Comparison of ENCODE assay signal across 8 cellular contexts in genomic region chr16:68005786-68006286, GRCh38. TPM values are rescaled to one million over a fixed set of nuclear protein-coding genes. Genes with fewer than 3 reads are reported as not detected.
DNase-seq lines count a peak whose midpoint lies in the region; TF ChIP-seq lines count a peak whose summit lies in the region.

No MANE protein-coding gene starts in this region.

- H3K9me3 ChIP-seq in right atrium auricular region: no peaks in the 10 kb centered on the region

- intact Hi-C loops in activated T-helper 1 cell treated with anti-CD3 and anti-CD28 coated beads, Interleukin-12 subunit alpha, Interleukin-12 subunit beta, Interleukin-2, Interleukin-4 antibody, amounts not matched to agents 30 ng/mL and 10 ng/mL and 1 ng/mL, durations not matched to agents 14 hours and 24 hours and 36 hours (cut with micrococcal nuclease): no loop called here

- peaks cover 20% of the 10 kb centered on the region for H3K4me1 Mint-ChIP-seq in activated T-helper 1 cell treated with anti-CD3 and anti-CD28 coated beads, Interleukin-12 subunit alpha, Interleukin-12 subunit beta, Interleukin-2, Interleukin-4 antibody, amounts not matched to agents 30 ng/mL and 10 ng/mL and 1 ng/mL, durations not matched to agents 14 hours and 24 hours and 36 hours (ENCODE audit: low read depth)
- H3K4me1 Mint-ChIP-seq in stimulated activated naive CD8-positive, alpha-beta T cell treated with anti-CD3 and anti-CD28 coated beads, Interleukin-15, Interleukin-2, amounts not matched to agents 100 ng/mL and 50 ng/mL, for 24 hours (ENCODE audit: low read depth): peaks cover 23% of the 10 kb centered on the region
- H3K4me1 Mint-ChIP-seq in glutamatergic neuron (ENCODE audit: low read depth, unreplicated experiment): no peaks in the 10 kb centered on the region

- H3K27me3 ChIP-seq in right atrium auricular region: no peaks in the 10 kb centered on the region

- no peak overlapping the region for H3K4me3 ChIP-seq in right atrium auricular region

- no peaks in the 10 kb centered on the region for H3K36me3 Mint-ChIP-seq in activated T-helper 1 cell treated with anti-CD3 and anti-CD28 coated beads, Interleukin-12 subunit alpha, Interleukin-12 subunit beta, Interleukin-2, Interleukin-4 antibody, amounts not matched to agents 30 ng/mL and 10 ng/mL and 1 ng/mL, durations not matched to agents 14 hours and 24 hours and 36 hours (ENCODE audit: low read depth)
- H3K36me3 Mint-ChIP-seq in stimulated activated naive CD8-positive, alpha-beta T cell treated with anti-CD3 and anti-CD28 coated beads, Interleukin-15, Interleukin-2, amounts not matched to agents 100 ng/mL and 50 ng/mL, for 24 hours (ENCODE audit: low read depth): no peaks in the 10 kb centered on the region
- no peaks in the 10 kb centered on the region for H3K36me3 Mint-ChIP-seq in glutamatergic neuron (ENCODE audit: unreplicated experiment)

- H3K27me3 Mint-ChIP-seq in activated T-helper 1 cell treated with anti-CD3 and anti-CD28 coated beads, Interleukin-12 subunit alpha, Interleukin-12 subunit beta, Interleukin-2, Interleukin-4 antibody, amounts not matched to agents 30 ng/mL and 10 ng/mL and 1 ng/mL, durations not matched to agents 14 hours and 24 hours and 36 hours (ENCODE audit: insufficient read depth): no peaks in the 10 kb centered on the region
- H3K27me3 Mint-ChIP-seq in stimulated activated naive CD8-positive, alpha-beta T cell treated with anti-CD3 and anti-CD28 coated beads, Interleukin-15, Interleukin-2, amounts not matched to agents 100 ng/mL and 50 ng/mL, for 24 hours: no peaks in the 10 kb centered on the region
- H3K27me3 Mint-ChIP-seq in glutamatergic neuron (ENCODE audit: unreplicated experiment): peaks cover 2% of the 10 kb centered on the region

- peak overlapping the region; percentile 91 for H3K27ac Mint-ChIP-seq in activated T-helper 1 cell treated with anti-CD3 and anti-CD28 coated beads, Interleukin-12 subunit alpha, Interleukin-12 subunit beta, Interleukin-2, Interleukin-4 antibody, amounts not matched to agents 30 ng/mL and 10 ng/mL and 1 ng/mL, durations not matched to agents 14 hours and 24 hours and 36 hours
- peak overlapping the region; percentile 88 for H3K27ac Mint-ChIP-seq in stimulated activated naive CD8-positive, alpha-beta T cell treated with anti-CD3 and anti-CD28 coated beads, Interleukin-15, Interleukin-2, amounts not matched to agents 100 ng/mL and 50 ng/mL, for 24 hours
- H3K27ac Mint-ChIP-seq in glutamatergic neuron (ENCODE audit: unreplicated experiment): no peak overlapping the region

- H3K9me3 Mint-ChIP-seq in activated T-helper 1 cell treated with anti-CD3 and anti-CD28 coated beads, Interleukin-12 subunit alpha, Interleukin-12 subunit beta, Interleukin-2, Interleukin-4 antibody, amounts not matched to agents 30 ng/mL and 10 ng/mL and 1 ng/mL, durations not matched to agents 14 hours and 24 hours and 36 hours: no peaks in the 10 kb centered on the region
- H3K9me3 Mint-ChIP-seq in stimulated activated naive CD8-positive, alpha-beta T cell treated with anti-CD3 and anti-CD28 coated beads, Interleukin-15, Interleukin-2, amounts not matched to agents 100 ng/mL and 50 ng/mL, for 24 hours: no peaks in the 10 kb centered on the region
- H3K9me3 Mint-ChIP-seq in glutamatergic neuron (ENCODE audit: unreplicated experiment): no peaks in the 10 kb centered on the region

- no peak for TF ChIP-seq CTCF in right atrium auricular region (IDR thresholded peaks at IDR 0.05)
- no peak for TF ChIP-seq CTCF in glutamatergic neuron (IDR thresholded peaks at IDR 0.05; ENCODE audit: partially characterized antibody, unreplicated experiment)

- DNase-seq in NOMO-1 (lab: John Stamatoyannopoulos, UW; ENCODE audit: unreplicated experiment in 2 of 2): peak; percentile 76 to 96
- peak; percentile 42 for DNase-seq in activated T-helper 1 cell treated with anti-CD3 and anti-CD28 coated beads, Interleukin-12 subunit alpha, Interleukin-12 subunit beta, Interleukin-2, Interleukin-4 antibody, amounts not matched to agents 30 ng/mL and 10 ng/mL and 1 ng/mL, durations not matched to agents 14 hours and 24 hours and 36 hours (ENCODE audit: low spot score)
- peak; percentile 66 for DNase-seq in right atrium auricular region (ENCODE audit: low spot score)
- DNase-seq in glutamatergic neuron: no peak
- DNase-seq in HuH-7.5 (ENCODE audit: low spot score): no peak
- DNase-seq in middle frontal gyrus (ENCODE audit: extremely low spot score, low spot score): no peak
- no peak for DNase-seq in hepatic stellate cell (ENCODE audit: low spot score)

- peak overlapping the region; percentile 48 for H3K4me3 Mint-ChIP-seq in activated T-helper 1 cell treated with anti-CD3 and anti-CD28 coated beads, Interleukin-12 subunit alpha, Interleukin-12 subunit beta, Interleukin-2, Interleukin-4 antibody, amounts not matched to agents 30 ng/mL and 10 ng/mL and 1 ng/mL, durations not matched to agents 14 hours and 24 hours and 36 hours
- no peak overlapping the region for H3K4me3 Mint-ChIP-seq in stimulated activated naive CD8-positive, alpha-beta T cell treated with anti-CD3 and anti-CD28 coated beads, Interleukin-15, Interleukin-2, amounts not matched to agents 100 ng/mL and 50 ng/mL, for 24 hours
- no peak overlapping the region for H3K4me3 Mint-ChIP-seq in glutamatergic neuron (ENCODE audit: unreplicated experiment)

- no peaks in the 10 kb centered on the region for H3K4me1 ChIP-seq in right atrium auricular region

- no peaks in the 10 kb centered on the region for H3K36me3 ChIP-seq in right atrium auricular region

- peak overlapping the region; percentile 22 to 43 for H3K27ac ChIP-seq in right atrium auricular region

RNA-seq across cellular contexts. Expression of gene DPEP2, which starts 6.6 kb away (rescaled TPM):
- 2.4 and 2.6 TPM in 2 replicates for total RNA-seq in activated T-helper 1 cell treated with anti-CD3 and anti-CD28 coated beads, Interleukin-12 subunit alpha, Interleukin-12 subunit beta, Interleukin-2, Interleukin-4 antibody, amounts not matched to agents 30 ng/mL and 10 ng/mL and 1 ng/mL, durations not matched to agents 14 hours and 24 hours and 36 hours
- total RNA-seq in right atrium auricular region (1 to 10 TPM in 1 of 2 donors, under 1 TPM in 1; 0.85 to 1.6 TPM), glutamatergic neuron (ENCODE audit: unreplicated experiment) (not detected)

RNA-seq across cellular contexts. Expression of gene DPEP2NB, which starts 9.9 kb away (rescaled TPM):
- total RNA-seq in activated T-helper 1 cell treated with anti-CD3 and anti-CD28 coated beads, Interleukin-12 subunit alpha, Interleukin-12 subunit beta, Interleukin-2, Interleukin-4 antibody, amounts not matched to agents 30 ng/mL and 10 ng/mL and 1 ng/mL, durations not matched to agents 14 hours and 24 hours and 36 hours: not detected in 2 replicates
- total RNA-seq in right atrium auricular region (not detected), glutamatergic neuron (ENCODE audit: unreplicated experiment) (not detected)

RNA-seq across cellular contexts. Expression of gene DDX28, which starts 17.2 kb away (rescaled TPM):
- 28.2 and 28.4 TPM in 2 replicates for total RNA-seq in activated T-helper 1 cell treated with anti-CD3 and anti-CD28 coated beads, Interleukin-12 subunit alpha, Interleukin-12 subunit beta, Interleukin-2, Interleukin-4 antibody, amounts not matched to agents 30 ng/mL and 10 ng/mL and 1 ng/mL, durations not matched to agents 14 hours and 24 hours and 36 hours
- total RNA-seq in right atrium auricular region: 1 to 10 TPM; 4.3 to 4.8 TPM
- total RNA-seq in glutamatergic neuron (ENCODE audit: unreplicated experiment): 6.7 TPM

RNA-seq across cellular contexts. Expression of gene DUS2, which starts 17.2 kb away (rescaled TPM):
- total RNA-seq in activated T-helper 1 cell treated with anti-CD3 and anti-CD28 coated beads, Interleukin-12 subunit alpha, Interleukin-12 subunit beta, Interleukin-2, Interleukin-4 antibody, amounts not matched to agents 30 ng/mL and 10 ng/mL and 1 ng/mL, durations not matched to agents 14 hours and 24 hours and 36 hours: 34.7 and 37.2 TPM in 2 replicates
- 1 to 10 TPM; 4.5 to 4.9 TPM for total RNA-seq in right atrium auricular region
- 21.0 TPM for total RNA-seq in glutamatergic neuron (ENCODE audit: unreplicated experiment)

RNA-seq across cellular contexts. Expression of gene DPEP3, which starts 25.5 kb away (rescaled TPM):
- total RNA-seq in activated T-helper 1 cell treated with anti-CD3 and anti-CD28 coated beads, Interleukin-12 subunit alpha, Interleukin-12 subunit beta, Interleukin-2, Interleukin-4 antibody, amounts not matched to agents 30 ng/mL and 10 ng/mL and 1 ng/mL, durations not matched to agents 14 hours and 24 hours and 36 hours: not detected in 2 replicates
- total RNA-seq in right atrium auricular region (not detected), glutamatergic neuron (ENCODE audit: unreplicated experiment) (not detected)

Comparison
In these comparisons a context has a peak if more than half of its experiments do, and no peak if none do; other contexts are left out.
1. DNase-seq: peak in NOMO-1 (2 of 2), activated T-helper 1 cell treated with anti-CD3 and anti-CD28 coated beads, Interleukin-12 subunit alpha, Interleukin-12 subunit beta, Interleukin-2, Interleukin-4 antibody, amounts not matched to agents 30 ng/mL and 10 ng/mL and 1 ng/mL, durations not matched to agents 14 hours and 24 hours and 36 hours (single experiment) and right atrium auricular region (single experiment); none in glutamatergic neuron (single experiment), HuH-7.5 (single experiment), middle frontal gyrus (single experiment) and hepatic stellate cell (single experiment).